Comparison of ENCODE assay signal across 1 cellular context in the genomic region with DNA sequence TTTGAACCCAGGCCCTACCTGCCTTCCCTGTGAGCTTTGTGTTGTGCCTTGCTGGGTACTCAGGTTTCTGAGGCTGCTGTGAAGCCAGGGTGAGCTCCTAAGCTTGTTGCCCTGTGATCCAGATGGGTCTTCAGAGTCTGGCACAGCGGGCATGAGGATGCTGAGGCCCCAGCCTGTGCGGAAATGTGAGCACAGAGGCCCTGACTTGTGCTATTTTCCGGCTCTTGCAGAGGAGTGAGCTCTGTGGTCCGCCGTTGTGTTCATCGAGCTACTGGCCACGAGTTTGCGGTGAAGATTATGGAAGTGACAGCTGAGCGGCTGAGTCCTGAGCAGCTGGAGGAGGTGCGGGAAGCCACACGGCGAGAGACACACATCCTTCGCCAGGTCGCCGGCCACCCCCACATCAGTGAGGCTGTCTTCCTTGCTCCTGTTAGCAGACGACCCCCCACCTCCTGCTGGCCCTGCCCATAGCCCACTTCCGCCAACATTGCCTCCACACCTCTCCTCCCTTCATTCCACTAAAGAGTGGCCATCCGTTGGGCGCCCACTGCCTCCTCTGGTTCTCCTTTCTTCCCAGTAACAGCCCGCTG.
TF ChIP-seq lines count a peak whose summit lies in the region.

No MANE protein-coding gene starts in this region.

TF ChIP-seq in WTC11, 78 proteins besides CTCF, POLR2A, EP300 and RAD21 (continued from another document):
- TF ChIP-seq, protein P1, sequence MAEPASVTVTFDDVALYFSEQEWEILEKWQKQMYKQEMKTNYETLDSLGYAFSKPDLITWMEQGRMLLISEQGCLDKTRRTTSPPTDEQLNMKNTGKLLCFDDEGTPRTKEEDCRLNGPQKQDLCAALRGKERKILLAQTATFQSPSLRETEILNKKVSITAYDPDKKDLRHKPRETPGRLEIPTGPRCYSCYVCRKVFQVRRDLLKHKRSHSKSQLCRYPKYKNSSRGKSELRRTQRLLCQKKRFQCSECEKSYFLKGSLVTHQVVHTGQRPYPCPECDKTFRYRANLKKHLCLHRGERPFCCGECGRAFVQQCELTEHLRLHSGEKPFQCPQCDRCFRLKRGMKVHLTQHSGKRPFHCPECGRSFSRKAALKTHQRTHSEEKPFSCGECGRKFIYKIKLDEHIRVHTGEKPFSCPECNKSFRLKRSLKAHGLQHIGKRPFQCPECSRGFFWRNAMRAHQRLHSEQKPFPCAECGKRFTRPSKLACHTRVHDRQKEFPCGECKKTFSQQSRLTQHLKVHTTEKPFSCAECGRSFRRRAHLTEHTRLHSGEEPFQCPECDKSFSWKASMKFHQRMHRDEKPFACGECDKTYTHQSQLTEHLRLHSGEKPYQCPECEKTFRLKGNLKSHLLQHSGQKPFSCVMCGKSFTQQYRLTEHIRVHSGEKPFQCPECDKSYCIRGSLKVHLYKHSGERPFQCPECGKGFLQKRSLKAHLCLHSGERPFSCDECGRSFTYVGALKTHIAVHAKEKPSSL (CRISPR knock-in tag; conservative IDR thresholded peaks at IDR 0.05) = no peak
- TF ChIP-seq ZNF263 (CRISPR knock-in tag; IDR thresholded peaks at IDR 0.05; ENCODE audit: low read depth) (no peak), CREB1 (CRISPR knock-in tag; IDR thresholded peaks at IDR 0.05) (no peak), ZNF121 (CRISPR knock-in tag; IDR thresholded peaks at IDR 0.05) (no peak), ZSCAN18 (CRISPR knock-in tag; IDR thresholded peaks at IDR 0.05) (no peak), HMGA2 (CRISPR knock-in tag; IDR thresholded peaks at IDR 0.05) (no peak), FOXP4 (CRISPR knock-in tag; IDR thresholded peaks at IDR 0.05) (no peak), ETV6 (CRISPR knock-in tag; IDR thresholded peaks at IDR 0.05) (no peak), ATF6 (CRISPR knock-in tag; IDR thresholded peaks at IDR 0.05) (no peak), ATF2 (CRISPR knock-in tag; IDR thresholded peaks at IDR 0.05; ENCODE audit: borderline replicate concordance, low read depth) (no peak), NFYB (CRISPR knock-in tag; conservative IDR thresholded peaks at IDR 0.05; ENCODE audit: low read depth) (no peak)
- TF ChIP-seq, protein P2, sequence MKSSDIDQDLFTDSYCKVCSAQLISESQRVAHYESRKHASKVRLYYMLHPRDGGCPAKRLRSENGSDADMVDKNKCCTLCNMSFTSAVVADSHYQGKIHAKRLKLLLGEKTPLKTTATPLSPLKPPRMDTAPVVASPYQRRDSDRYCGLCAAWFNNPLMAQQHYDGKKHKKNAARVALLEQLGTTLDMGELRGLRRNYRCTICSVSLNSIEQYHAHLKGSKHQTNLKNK (CRISPR knock-in tag; IDR thresholded peaks at IDR 0.05) = no peak
- TF ChIP-seq, protein P3, sequence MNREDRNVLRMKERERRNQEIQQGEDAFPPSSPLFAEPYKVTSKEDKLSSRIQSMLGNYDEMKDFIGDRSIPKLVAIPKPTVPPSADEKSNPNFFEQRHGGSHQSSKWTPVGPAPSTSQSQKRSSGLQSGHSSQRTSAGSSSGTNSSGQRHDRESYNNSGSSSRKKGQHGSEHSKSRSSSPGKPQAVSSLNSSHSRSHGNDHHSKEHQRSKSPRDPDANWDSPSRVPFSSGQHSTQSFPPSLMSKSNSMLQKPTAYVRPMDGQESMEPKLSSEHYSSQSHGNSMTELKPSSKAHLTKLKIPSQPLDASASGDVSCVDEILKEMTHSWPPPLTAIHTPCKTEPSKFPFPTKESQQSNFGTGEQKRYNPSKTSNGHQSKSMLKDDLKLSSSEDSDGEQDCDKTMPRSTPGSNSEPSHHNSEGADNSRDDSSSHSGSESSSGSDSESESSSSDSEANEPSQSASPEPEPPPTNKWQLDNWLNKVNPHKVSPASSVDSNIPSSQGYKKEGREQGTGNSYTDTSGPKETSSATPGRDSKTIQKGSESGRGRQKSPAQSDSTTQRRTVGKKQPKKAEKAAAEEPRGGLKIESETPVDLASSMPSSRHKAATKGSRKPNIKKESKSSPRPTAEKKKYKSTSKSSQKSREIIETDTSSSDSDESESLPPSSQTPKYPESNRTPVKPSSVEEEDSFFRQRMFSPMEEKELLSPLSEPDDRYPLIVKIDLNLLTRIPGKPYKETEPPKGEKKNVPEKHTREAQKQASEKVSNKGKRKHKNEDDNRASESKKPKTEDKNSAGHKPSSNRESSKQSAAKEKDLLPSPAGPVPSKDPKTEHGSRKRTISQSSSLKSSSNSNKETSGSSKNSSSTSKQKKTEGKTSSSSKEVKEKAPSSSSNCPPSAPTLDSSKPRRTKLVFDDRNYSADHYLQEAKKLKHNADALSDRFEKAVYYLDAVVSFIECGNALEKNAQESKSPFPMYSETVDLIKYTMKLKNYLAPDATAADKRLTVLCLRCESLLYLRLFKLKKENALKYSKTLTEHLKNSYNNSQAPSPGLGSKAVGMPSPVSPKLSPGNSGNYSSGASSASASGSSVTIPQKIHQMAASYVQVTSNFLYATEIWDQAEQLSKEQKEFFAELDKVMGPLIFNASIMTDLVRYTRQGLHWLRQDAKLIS (CRISPR knock-in tag; IDR thresholded peaks at IDR 0.05; ENCODE audit: borderline replicate concordance) = no peak
- TF ChIP-seq, protein P4, sequence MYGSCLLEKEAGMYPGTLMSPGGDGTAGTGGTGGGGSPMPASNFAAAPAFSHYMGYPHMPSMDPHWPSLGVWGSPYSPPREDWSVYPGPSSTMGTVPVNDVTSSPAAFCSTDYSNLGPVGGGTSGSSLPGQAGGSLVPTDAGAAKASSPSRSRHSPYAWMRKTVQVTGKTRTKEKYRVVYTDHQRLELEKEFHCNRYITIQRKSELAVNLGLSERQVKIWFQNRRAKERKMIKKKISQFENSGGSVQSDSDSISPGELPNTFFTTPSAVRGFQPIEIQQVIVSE (CRISPR knock-in tag; IDR thresholded peaks at IDR 0.05; ENCODE audit: borderline replicate concordance) = no peak
- TF ChIP-seq, protein P5, sequence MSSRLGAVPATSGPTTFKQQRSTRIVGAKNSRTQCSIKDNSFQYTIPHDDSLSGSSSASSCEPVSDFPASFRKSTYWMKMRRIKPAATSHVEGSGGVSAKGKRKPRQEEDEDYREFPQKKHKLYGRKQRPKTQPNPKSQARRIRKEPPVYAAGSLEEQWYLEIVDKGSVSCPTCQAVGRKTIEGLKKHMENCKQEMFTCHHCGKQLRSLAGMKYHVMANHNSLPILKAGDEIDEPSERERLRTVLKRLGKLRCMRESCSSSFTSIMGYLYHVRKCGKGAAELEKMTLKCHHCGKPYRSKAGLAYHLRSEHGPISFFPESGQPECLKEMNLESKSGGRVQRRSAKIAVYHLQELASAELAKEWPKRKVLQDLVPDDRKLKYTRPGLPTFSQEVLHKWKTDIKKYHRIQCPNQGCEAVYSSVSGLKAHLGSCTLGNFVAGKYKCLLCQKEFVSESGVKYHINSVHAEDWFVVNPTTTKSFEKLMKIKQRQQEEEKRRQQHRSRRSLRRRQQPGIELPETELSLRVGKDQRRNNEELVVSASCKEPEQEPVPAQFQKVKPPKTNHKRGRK (CRISPR knock-in tag; IDR thresholded peaks at IDR 0.05; ENCODE audit: borderline replicate concordance) = no peak
